1 cellular context compared by ENCODE assay signal in genomic region chr11:19243601-19244000, GRCh38.
TF ChIP-seq lines count a peak whose summit lies in the region.

No MANE protein-coding gene starts in this region.

TF ChIP-seq in HCT116, 20 proteins besides CTCF, POLR2A, EP300 and RAD21 (continued from another document):
- no peak for TF ChIP-seq ZBTB33 (IDR thresholded peaks at IDR 0.05; ENCODE audit: extremely low read depth, insufficient replicate concordance, low read length)
- no peak for TF ChIP-seq ATF3 (IDR thresholded peaks at IDR 0.05)
- TF ChIP-seq EZH2phosphoT487 (IDR thresholded peaks at IDR 0.05; ENCODE audit: borderline replicate concordance): no peak
- TF ChIP-seq FOSL1 (IDR thresholded peaks at IDR 0.05; ENCODE audit: low read depth): no peak
- TF ChIP-seq ZFX (IDR thresholded peaks at IDR 0.05): no peak
- no peak for TF ChIP-seq YY1 (IDR thresholded peaks at IDR 0.05; ENCODE audit: extremely low read depth, insufficient replicate concordance, low read depth, low read length)
- no peak for TF ChIP-seq SRF (IDR thresholded peaks at IDR 0.05; ENCODE audit: low read depth)
- TF ChIP-seq POLR2AphosphoS5 (IDR thresholded peaks at IDR 0.05; ENCODE audit: low read depth, low read length): no peak
- no peak for TF ChIP-seq JUND (IDR thresholded peaks at IDR 0.05)
- no peak for TF ChIP-seq SIN3A (IDR thresholded peaks at IDR 0.05; ENCODE audit: low read depth)
- no peak for TF ChIP-seq ELF1 (IDR thresholded peaks at IDR 0.05; ENCODE audit: borderline replicate concordance, low read depth)
TF ChIP-seq in HCT116: peak in this region for 0.
